ENCODE assay signal across 23 cellular contexts in genomic region chr12:103829092-103829491, GRCh38. TPM values are rescaled to one million over a fixed set of nuclear protein-coding genes. Genes with fewer than 3 reads are reported as not detected.
DNase-seq lines count a peak whose midpoint lies in the region; ATAC-seq, FAIRE-seq and TF ChIP-seq lines count a peak whose summit lies in the region.
"Had no signal": no experiment of that assay in that cellular context is flagged by ENCODE, and none has a peak within 500 bp of the region (broad histone marks: within the 10 kb centered on the region; RNA-seq: fewer than 3 reads in every experiment).

No MANE protein-coding gene starts in this region.

- CTCF ChIA-PET in GM12878 (lab: Yijun Ruan, JAX), result no interaction called here

- ATAC-seq in GM12878, result peak; percentile 37; the same call in 2 of the 3 replicates
- peak; percentile 51 for ATAC-seq in mucosa of descending colon
- ATAC-seq in HG02852 (IDR thresholded peaks at IDR 0.05; ENCODE audit: unreplicated experiment), result no peak
- ATAC-seq in HG02642 (IDR thresholded peaks at IDR 0.05; ENCODE audit: poor library complexity, unreplicated experiment), result no peak
- ATAC-seq in GM23338, result no peak
- ATAC-seq: stimulated activated naive CD8-positive, alpha-beta T cell treated with anti-CD3 and anti-CD28 coated beads, Interleukin-15, Interleukin-2, amounts not matched to agents 100 U/mL and 50 U/mL, for 24 hours; WTC11 had no signal

- H3K9me3 ChIP-seq in GM12878 (replicated peaks; ENCODE audit: control insufficient read depth, insufficient read depth, low read length) (no peaks in the 10 kb centered on the region), mucosa of descending colon (no peaks in the 10 kb centered on the region)
- H3K9me3 ChIP-seq: thyroid gland had no signal

- H3K27me3 ChIP-seq in GM12878 (replicated peaks in 1 of 2; ENCODE audit: control insufficient read depth in 2 of 2, insufficient read depth in 2 of 2, low read length in 1 of 2) (no peaks in the 10 kb centered on the region), GM23338 (ENCODE audit: insufficient read depth) (no peaks in the 10 kb centered on the region)
- H3K27me3 ChIP-seq: SJCRH30, thyroid gland had no signal

- RAD21 ChIA-PET in GM12878 (lab: Charles Lee; ENCODE audit: unreplicated experiment), result no interaction called here

- POLR2A ChIA-PET in GM12878 (lab: Charles Lee), result interaction anchor here (0.7 kb wide), 1 partner anchor 264 kb away, joined by 5 read pairs; no protein-coding TSS in a partner anchor

- no peak for TF ChIP-seq RAD21 in GM12878 (IDR thresholded peaks at IDR 0.05; ENCODE audit: insufficient read depth, low read depth, low read length)

- in situ Hi-C loops in GM12878 (cut with MboI), result no loop called here

- H3K4me3 ChIP-seq in GM12878, result no peak overlapping the region
- H3K4me3 ChIP-seq in mucosa of descending colon, result no peak overlapping the region
- H3K4me3 ChIP-seq in GM23338, result no peak overlapping the region
- H3K4me3 ChIP-seq: HAP-1, SJCRH30, smooth muscle cell, thyroid gland had no signal

- H3K79me2 ChIP-seq in GM12878 (ENCODE audit: control insufficient read depth, insufficient read depth, low read length) (no peaks in the 10 kb centered on the region), GM23338 (replicated peaks; ENCODE audit: insufficient read depth) (peaks cover 86% of the 10 kb centered on the region)

- FAIRE-seq in GM12878 (lab: Jason Lieb, UNC), result no peak

- no peaks in the 10 kb centered on the region for H3F3A ChIP-seq in GM23338 (replicated peaks; ENCODE audit: low read depth)

- H3K4me1 ChIP-seq in GM12878 (ENCODE audit: control insufficient read depth, insufficient read depth, low read length) (peaks cover 6% of the 10 kb centered on the region; the same call in 1 of the 2 replicates), mucosa of descending colon (ENCODE audit: low read depth) (no peaks in the 10 kb centered on the region), GM23338 (ENCODE audit: insufficient read depth) (no peaks in the 10 kb centered on the region; the same call in 1 of the 2 replicates)
- H3K4me1 ChIP-seq: thyroid gland had no signal

- SMC1A ChIA-PET in GM12878 (lab: Charles Lee; ENCODE audit: uncharacterized antibody, unreplicated experiment), result no interaction called here

- DNase-seq in CD1c-positive myeloid dendritic cell (ENCODE audit: extremely low spot score) (peak; percentile 63), MV-4-11 (lab: John Stamatoyannopoulos, UW) (peak; percentile 81), GM12878 (ENCODE audit: low read depth, low spot score) (no peak), mucosa of descending colon (no peak), DMS53 (lab: John Stamatoyannopoulos, UW) (no peak), GM23338 (ENCODE audit: low spot score) (no peak)
- DNase-seq: activated CD4-positive, alpha-beta memory T cell treated with anti-CD3 and anti-CD28 coated beads for 36 hours; anterior cingulate cortex; DND-41; NCI-H2171 treated with DMSO at 0.1 percent for 48 hours; NCI-H69; posterior cingulate gyrus; SJCRH30; stimulated activated CD4-positive, alpha-beta T cell treated with anti-CD3 and anti-CD28 coated beads, Interleukin-2, amount 100 ng/mL, for 48 hours; stimulated activated naive CD8-positive, alpha-beta T cell treated with anti-CD3 and anti-CD28 coated beads, Interleukin-15, Interleukin-2, amounts not matched to agents 100 U/mL and 50 U/mL, for 24 hours; thyroid gland had no signal

- intact Hi-C loops in GM12878 (cut with micrococcal nuclease; ENCODE audit: unreplicated experiment), result no loop called here
- intact Hi-C loops in mucosa of descending colon (cut with DNase I, micrococcal nuclease), result no loop called here

- H3K4me1 Mint-ChIP-seq in GM23338, result peaks cover 19% of the 10 kb centered on the region

- no TSS peak for BruUV-seq in GM12878 (replicated peaks; lab: Mats Ljungman, UMichigan)

- TF ChIP-seq EP300 in GM12878 (IDR thresholded peaks at IDR 0.05; ENCODE audit: borderline replicate concordance in 1 of 2, control insufficient read depth in 1 of 2, low read depth in 2 of 2, low read length in 2 of 2), result no peak

- no peak overlapping the region for H3K4me3 Mint-ChIP-seq in GM23338
- H3K4me3 Mint-ChIP-seq: activated CD4-positive, alpha-beta memory T cell treated with anti-CD3 and anti-CD28 coated beads for 36 hours; nephron; T-helper 2 cell treated with Interferon-gamma antibody and Interleukin-4, amounts not matched to agents 5 μg/mL and 100 μg/mL, for 36 hours; WTC11 had no signal

- peaks cover 15% of the 10 kb centered on the region for H3K36me3 Mint-ChIP-seq in GM23338 (ENCODE audit: low read depth)

- peaks cover 8% of the 10 kb centered on the region for H3K9me3 Mint-ChIP-seq in GM23338

- TF ChIP-seq CTCF in GM12878 (IDR thresholded peaks at IDR 0.05 in 2 of 3, conservative IDR thresholded peaks at IDR 0.05 in 1 of 3; ENCODE audit: control insufficient read depth in 2 of 3, extremely low read depth in 1 of 3, insufficient read depth in 1 of 3, low read depth in 3 of 3, low read length in 3 of 3), result no peak
- no peak for TF ChIP-seq CTCF in mucosa of descending colon (IDR thresholded peaks at IDR 0.05)
- TF ChIP-seq CTCF in GM23338 (conservative IDR thresholded peaks at IDR 0.05; ENCODE audit: low read depth in 2 of 2), result no peak

- H2AFZ ChIP-seq in GM12878 (ENCODE audit: control insufficient read depth, low read depth, low read length) (no peak overlapping the region), GM23338 (no peak overlapping the region)

- H3K36me3 ChIP-seq in GM12878 (ENCODE audit: control insufficient read depth in 2 of 2, insufficient read depth in 2 of 2, low read length in 1 of 2), result no peaks in the 10 kb centered on the region
- H3K36me3 ChIP-seq in mucosa of descending colon (ENCODE audit: low read depth), result no peaks in the 10 kb centered on the region
- H3K36me3 ChIP-seq in GM23338 (ENCODE audit: insufficient read depth), result peaks cover 6% of the 10 kb centered on the region; the same call in 1 of the 2 replicates
- H3K36me3 ChIP-seq: HAP-1, SJCRH30, thyroid gland had no signal

- no peak overlapping the region for H3K27ac Mint-ChIP-seq in GM23338
- H3K27ac Mint-ChIP-seq: activated CD4-positive, alpha-beta memory T cell treated with anti-CD3 and anti-CD28 coated beads for 36 hours; nephron; T-helper 2 cell treated with Interferon-gamma antibody and Interleukin-4, amounts not matched to agents 5 μg/mL and 100 μg/mL, for 36 hours; WTC11 had no signal

- H3K9me2 ChIP-seq in GM23338 (ENCODE audit: insufficient read depth), result no peaks in the 10 kb centered on the region

- H3K9ac ChIP-seq in GM12878 (ENCODE audit: control insufficient read depth, insufficient read depth, low read length), result no peak overlapping the region

- H3K4me2 ChIP-seq in GM12878 (ENCODE audit: control insufficient read depth, insufficient read depth), result no peak overlapping the region
- H3K4me2 ChIP-seq in GM23338, result no peak overlapping the region
- H3K4me2 ChIP-seq: smooth muscle cell had no signal

- no peak for TF ChIP-seq POLR2A in GM12878 (IDR thresholded peaks at IDR 0.05; ENCODE audit: low read depth, low read length)

- H3K27ac ChIP-seq in GM12878 (ENCODE audit: control insufficient read depth, insufficient read depth) (no peak overlapping the region), GM23338 (ENCODE audit: low read depth) (no peak overlapping the region)
- H3K27ac ChIP-seq: SJCRH30, thyroid gland had no signal

- H4K20me1 ChIP-seq in GM12878 (ENCODE audit: control insufficient read depth, insufficient read depth), result no peaks in the 10 kb centered on the region
- H4K20me1 ChIP-seq in GM23338 (replicated peaks; ENCODE audit: insufficient read depth), result peaks cover 11% of the 10 kb centered on the region; the same call in 1 of the 2 replicates

- H3K27me3 Mint-ChIP-seq in GM23338 (ENCODE audit: insufficient read depth, low read depth, poor library complexity), result peaks cover 2% of the 10 kb centered on the region
- H3K27me3 Mint-ChIP-seq: activated CD4-positive, alpha-beta memory T cell treated with anti-CD3 and anti-CD28 coated beads for 36 hours had no signal

TF ChIP-seq in GM12878, 131 proteins besides CTCF, POLR2A, EP300 and RAD21 (continues in another document):
- TF ChIP-seq NFIC (IDR thresholded peaks at IDR 0.05; ENCODE audit: low read depth, low read length), result no peak

TF ChIP-seq in GM23338, 12 proteins besides CTCF, POLR2A, EP300 and RAD21 (continues in another document):
- TF ChIP-seq ZNF331 (CRISPR knock-in tag; IDR thresholded peaks at IDR 0.05; ENCODE audit: low read depth), result no peak
- no peak for TF ChIP-seq EZH2phosphoT487 (IDR thresholded peaks at IDR 0.05; ENCODE audit: unreplicated experiment)
- TF ChIP-seq ZNF114 (CRISPR knock-in tag; IDR thresholded peaks at IDR 0.05), result no peak
- TF ChIP-seq JUNB (IDR thresholded peaks at IDR 0.05; ENCODE audit: unreplicated experiment), result no peak
- TF ChIP-seq, protein P1, sequence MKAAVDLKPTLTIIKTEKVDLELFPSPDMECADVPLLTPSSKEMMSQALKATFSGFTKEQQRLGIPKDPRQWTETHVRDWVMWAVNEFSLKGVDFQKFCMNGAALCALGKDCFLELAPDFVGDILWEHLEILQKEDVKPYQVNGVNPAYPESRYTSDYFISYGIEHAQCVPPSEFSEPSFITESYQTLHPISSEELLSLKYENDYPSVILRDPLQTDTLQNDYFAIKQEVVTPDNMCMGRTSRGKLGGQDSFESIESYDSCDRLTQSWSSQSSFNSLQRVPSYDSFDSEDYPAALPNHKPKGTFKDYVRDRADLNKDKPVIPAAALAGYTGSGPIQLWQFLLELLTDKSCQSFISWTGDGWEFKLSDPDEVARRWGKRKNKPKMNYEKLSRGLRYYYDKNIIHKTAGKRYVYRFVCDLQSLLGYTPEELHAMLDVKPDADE (IDR thresholded peaks at IDR 0.05), result no peak

RNA-seq across cellular contexts. Expression of gene NT5DC3, which starts 11.9 kb away (rescaled TPM):
- 13.1 and 16.1 TPM in 2 replicates for total RNA-seq in GM12878 (2013; cell fraction: nucleolus; rRNA removed)
- total RNA-seq in GM12878 (2014; rRNA removed) (8.1 and 9.8 TPM in 2 replicates), GM12878 (2014; rRNA removed; fragmentation: Illumina TruSeq; extraction: Trizol) (7.3 and 8.2 TPM in 2 replicates), GM12878 (2021) (10.0 and 10.1 TPM in 2 replicates), mucosa of descending colon (100 to 1,000 TPM in 1 of 3 donors, 10 to 100 TPM in 2; 13.7 to 283 (median 18.0) TPM)
- polyA plus RNA-seq in GM12878 (2011; ENCODE audit: low read depth), result 2.4 TPM
- polyA plus RNA-seq in GM12878 (2011; rRNA removed) (2.5 and 2.6 TPM in 2 replicates), GM12878 (2014; fragmentation: Illumina TruSeq; extraction: Trizol) (4.2 and 5.2 TPM in 2 replicates), GM12878 (2014; fragmentation: Nextera tagmentation; extraction: Ambion mirVana) (10 to 100 TPM in 1 of 2 experiments, 1 to 10 TPM in 1; 2.0 to 12.4 TPM), GM12878 (2014; rRNA removed) (5.1 and 5.4 TPM in 2 replicates), GM12878 (2016; fragmentation: Nextera tagmentation; extraction: Ambion mirVana) (1 to 10 TPM; 4.8 to 6.6 TPM), GM23338 (2016; fragmentation: Nextera tagmentation; extraction: Ambion mirVana) (2.2 and 2.5 TPM in 2 replicates)
- 2.2 and 2.8 TPM in 2 replicates for polyA plus RNA-seq in GM12878 (2011; cell fraction: cytosol; rRNA removed)
- 2.7 and 3.3 TPM in 2 replicates for polyA plus RNA-seq in GM12878 (2011; cell fraction: nucleus; rRNA removed)
- 1.8 and 2.5 TPM in 2 replicates for polyA plus RNA-seq in GM12878 (2012)
- polyA minus RNA-seq in GM12878 (2011; rRNA and poly(A)+ RNA removed), result 7.1 and 8.9 TPM in 2 replicates
- polyA minus RNA-seq in GM12878 (2011; cell fraction: cytosol; rRNA and poly(A)+ RNA removed), result 2.3 and 3.7 TPM in 2 replicates
- 2.5 and 4.0 TPM in 2 replicates for polyA minus RNA-seq in GM12878 (2011; cell fraction: nucleus; rRNA and poly(A)+ RNA removed)
- total RNA-seq in GM23338 (2014; rRNA removed; shearing (Covaris generic)), result 10.2 and 12.5 TPM in 2 replicates

Comparison
In these comparisons a context has a peak if more than half of its experiments do, and no peak if none do; other contexts are left out.
1. DNase-seq: peak in CD1c-positive myeloid dendritic cell (single experiment) and MV-4-11 (single experiment); none in GM12878 (single experiment), mucosa of descending colon (0 of 3), DMS53 (single experiment) and GM23338 (single experiment).
2. ATAC-seq: peak in GM12878 (single experiment) and mucosa of descending colon (single experiment); none in HG02852 (single experiment), HG02642 (single experiment) and GM23338 (single experiment).